ENCODE assay signal across 31 cellular contexts in the genomic region with DNA sequence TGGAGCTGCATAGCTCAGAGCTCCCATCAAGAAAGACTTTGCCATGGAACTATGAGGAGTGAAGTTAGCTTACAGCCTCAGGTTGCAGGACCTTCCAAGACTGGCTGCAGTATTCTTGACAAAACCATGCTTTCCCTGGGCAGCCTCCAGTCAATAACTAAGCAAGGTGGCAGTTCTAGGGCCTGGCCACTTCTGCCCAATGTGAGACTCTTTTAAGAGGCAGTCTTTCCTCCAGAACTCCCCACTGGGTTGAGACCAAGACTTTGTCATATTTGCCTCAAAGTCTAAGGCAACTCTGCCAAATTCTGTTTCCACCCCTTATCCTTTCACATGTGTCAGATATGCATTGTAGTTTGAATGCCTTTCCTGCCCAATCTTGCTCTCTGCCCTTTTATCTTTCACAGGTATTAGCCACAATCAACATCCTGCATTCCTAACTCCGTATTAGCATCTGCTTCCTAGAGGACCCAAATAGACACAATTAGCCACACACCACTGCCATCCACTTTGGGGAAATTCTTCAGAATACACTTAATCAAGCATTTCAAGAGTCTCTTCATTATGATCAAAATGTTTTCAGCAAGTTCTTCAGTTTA.
"Had no signal": no experiment of that assay in that cellular context is flagged by ENCODE, and none has a peak within 500 bp of the region (broad histone marks: within the 10 kb centered on the region; RNA-seq: fewer than 3 reads in every experiment).

No MANE protein-coding gene starts in this region.

- H3K4me3 Mint-ChIP-seq: immature natural killer cell; memory B cell; mesothelial cell of epicardium; naive B cell; natural killer cell treated with Interleukin-12 subunit alpha and Interleukin-12 subunit beta and Interleukin-15 and Interleukin-18, amount 100 ng/mL, for 72 hours; neural crest cell; stimulated activated naive CD8-positive, alpha-beta T cell treated with anti-CD3 and anti-CD28 coated beads, Interleukin-15, amount 100 ng/mL, for 72 hours had no signal

- ATAC-seq: heart right ventricle; left ventricle myocardium superior; lower lobe of right lung; mucosa of descending colon; natural killer cell treated with Interleukin-12 subunit alpha and Interleukin-12 subunit beta and Interleukin-15 and Interleukin-18, amount 100 ng/mL, for 72 hours; sciatic nerve; stimulated activated naive CD8-positive, alpha-beta T cell treated with anti-CD3 and anti-CD28 coated beads, Interleukin-15, amount 100 ng/mL, for 72 hours had no signal

- H3K9me3 ChIP-seq: esophagus muscularis mucosa, heart right ventricle, lower lobe of right lung, mucosa of descending colon, neutrophil, prostate gland, right atrium auricular region, suprapubic skin had no signal

- H3K27me3 Mint-ChIP-seq: memory B cell; stimulated activated naive CD8-positive, alpha-beta T cell treated with anti-CD3 and anti-CD28 coated beads, Interleukin-15, amount 100 ng/mL, for 72 hours had no signal

- H3K27me3 ChIP-seq: esophagus muscularis mucosa, heart right ventricle, neutrophil, right atrium auricular region, suprapubic skin had no signal

- H3K9me3 Mint-ChIP-seq: memory B cell; natural killer cell treated with Interleukin-12 subunit alpha and Interleukin-12 subunit beta and Interleukin-15 and Interleukin-18, amount 100 ng/mL, for 72 hours; stimulated activated naive CD8-positive, alpha-beta T cell treated with anti-CD3 and anti-CD28 coated beads, Interleukin-15, amount 100 ng/mL, for 72 hours had no signal

- H3K27ac ChIP-seq: dorsolateral prefrontal cortex, esophagus muscularis mucosa, heart right ventricle, lower lobe of right lung, neutrophil, prostate gland, right atrium auricular region, suprapubic skin had no signal

- H3K4me1 ChIP-seq: esophagus muscularis mucosa, heart right ventricle, lower lobe of right lung, prostate gland, right atrium auricular region, suprapubic skin had no signal

- H3K4me1 Mint-ChIP-seq: immature natural killer cell; mesothelial cell of epicardium; naive B cell; neural crest cell; stimulated activated naive CD8-positive, alpha-beta T cell treated with anti-CD3 and anti-CD28 coated beads, Interleukin-15, amount 100 ng/mL, for 72 hours had no signal

- H3K36me3 ChIP-seq: esophagus muscularis mucosa, heart right ventricle, lower lobe of right lung, neutrophil, prostate gland, right atrium auricular region, suprapubic skin had no signal

- H3K27ac Mint-ChIP-seq: immature natural killer cell; memory B cell; mesothelial cell of epicardium; natural killer cell treated with Interleukin-12 subunit alpha and Interleukin-12 subunit beta and Interleukin-15 and Interleukin-18, amount 100 ng/mL, for 72 hours had no signal

- DNase-seq: cerebellar nuclear complex; dorsolateral prefrontal cortex; effector CD4-positive, alpha-beta T cell; foreskin melanocyte; glutamatergic neuron; heart right ventricle; hippocampal formation; immature natural killer cell; islet precursor cell; left ventricle myocardium superior; lower lobe of right lung; mucosa of descending colon; naive B cell; stimulated activated CD4-positive, alpha-beta T cell treated with anti-CD3 and anti-CD28 coated beads, Interleukin-12 subunit alpha, Interleukin-12 subunit beta, amount 100 ng/mL, for 4 hours; stimulated activated CD4-positive, alpha-beta T cell treated with anti-CD3 and anti-CD28 coated beads, Interleukin-1b, Interleukin-23, amount 100 ng/mL, for 48 hours; stimulated activated CD4-positive, alpha-beta T cell treated with anti-CD3 and anti-CD28 coated beads, Interleukin-4, amount 100 ng/mL, for 1 hour; stimulated activated CD8-positive, alpha-beta memory T cell treated with anti-CD3 and anti-CD28 coated beads, Interleukin-4, amount 100 ng/mL, for 48 hours; stimulated activated naive CD4-positive, alpha-beta T cell; stimulated activated naive CD8-positive, alpha-beta T cell treated with anti-CD3 and anti-CD28 coated beads, Interleukin-15, amount 100 ng/mL, for 72 hours; trophoblast cell had no signal

- H3K36me3 Mint-ChIP-seq: immature natural killer cell; mesothelial cell of epicardium; naive B cell; natural killer cell treated with Interleukin-12 subunit alpha and Interleukin-12 subunit beta and Interleukin-15 and Interleukin-18, amount 100 ng/mL, for 72 hours had no signal

- H3K4me3 ChIP-seq: dorsolateral prefrontal cortex, esophagus muscularis mucosa, heart right ventricle, lower lobe of right lung, mucosa of descending colon, prostate gland, right atrium auricular region, smooth muscle cell, suprapubic skin had no signal
